Comparison of ENCODE assay signal across 24 cellular contexts in the genomic region with DNA sequence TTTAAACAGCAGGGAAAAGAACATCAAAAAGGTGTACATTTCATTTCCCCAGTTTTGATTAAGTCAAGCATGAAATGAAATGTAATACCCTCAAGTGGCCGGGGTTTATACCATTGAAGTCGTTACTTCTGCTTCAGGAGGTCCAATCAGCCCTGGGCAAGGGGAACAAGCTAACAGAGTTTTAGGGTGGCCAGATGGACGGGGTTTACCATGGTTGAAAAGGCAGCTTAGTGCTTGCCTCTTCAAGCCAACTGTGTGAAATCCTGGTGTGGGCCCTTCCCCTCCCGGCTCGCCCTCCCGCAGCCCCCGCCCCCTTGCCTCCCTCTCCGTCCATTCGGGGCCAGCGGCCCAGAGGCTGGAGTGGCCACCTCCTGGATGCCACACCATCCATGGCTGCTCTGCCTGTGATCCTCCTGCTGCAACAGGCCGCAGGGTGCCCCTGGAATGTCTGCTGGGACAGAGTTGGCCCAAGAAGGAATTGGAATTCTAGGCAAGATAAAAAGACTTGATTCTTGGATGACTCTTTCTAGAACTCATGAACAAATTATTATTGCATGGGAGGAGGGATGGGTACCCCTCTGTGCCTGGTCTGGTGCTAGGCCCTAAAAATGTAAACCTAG.
"Had no signal": no experiment of that assay in that cellular context is flagged by ENCODE, and none has a peak within 500 bp of the region (broad histone marks: within the 10 kb centered on the region; RNA-seq: fewer than 3 reads in every experiment).

No MANE protein-coding gene starts in this region.

- H3K27ac ChIP-seq: brain microvascular endothelial cell, hepatocyte, right lobe of liver, skin epidermis, tibial artery had no signal

- H3K4me2 ChIP-seq: hepatocyte had no signal

- DNase-seq: activated CD4-positive, alpha-beta T cell treated with anti-CD3 and anti-CD28 coated beads for 1 hour; activated T-cell treated with anti-CD3 and anti-CD28 coated beads, Interleukin-2, amount 50 U/mL, for 1 hour; aorta; brain microvascular endothelial cell; caudate nucleus; dermis blood vessel endothelial cell; effector memory CD8-positive, alpha-beta T cell; glutamatergic neuron; left ventricle myocardium superior; mammary epithelial cell; midbrain; natural killer cell; right lobe of liver; stimulated activated CD4-positive, alpha-beta T cell treated with anti-CD3 and anti-CD28 coated beads, Interleukin-1b, Interleukin-23, amount 100 ng/mL, for 48 hours; substantia nigra; tibial artery had no signal

- H3K4me1 ChIP-seq: right lobe of liver, tibial artery had no signal

- H3K4me1 Mint-ChIP-seq: natural killer cell had no signal

- H2AFZ ChIP-seq: hepatocyte had no signal

- H3K36me3 Mint-ChIP-seq: activated naive CD4-positive, alpha-beta T cell treated with anti-CD3 and anti-CD28 coated beads, Interleukin-2, amount 50 U/mL, for 72 hours; natural killer cell had no signal

- FAIRE-seq: endothelial cell of umbilical vein, frontal cortex, TTC549 had no signal

- H3K79me2 ChIP-seq: hepatocyte had no signal

- H3K9me3 ChIP-seq: right lobe of liver, tibial artery had no signal

- H3K27me3 ChIP-seq: brain microvascular endothelial cell, right lobe of liver had no signal

- H3K4me3 ChIP-seq: hepatocyte, right lobe of liver, skin epidermis, tibial artery had no signal

- H3K4me3 Mint-ChIP-seq: effector memory CD8-positive, alpha-beta T cell; natural killer cell; stimulated activated naive CD8-positive, alpha-beta T cell treated with anti-CD3 and anti-CD28 coated beads, Interleukin-15, Interleukin-2, amounts not matched to agents 100 ng/mL and 50 ng/mL, for 24 hours; T-helper 2 cell treated with Interferon-gamma antibody and Interleukin-4, amounts not matched to agents 5 μg/mL and 100 μg/mL, for 36 hours had no signal

- H3K36me3 ChIP-seq: brain microvascular endothelial cell, right lobe of liver, tibial artery had no signal

- H3K27ac Mint-ChIP-seq: activated naive CD4-positive, alpha-beta T cell treated with anti-CD3 and anti-CD28 coated beads, Interleukin-2, amount 50 U/mL, for 72 hours; effector memory CD8-positive, alpha-beta T cell; natural killer cell; stimulated activated naive CD8-positive, alpha-beta T cell treated with anti-CD3 and anti-CD28 coated beads, Interleukin-15, Interleukin-2, amounts not matched to agents 100 ng/mL and 50 ng/mL, for 24 hours; T-helper 2 cell treated with Interferon-gamma antibody and Interleukin-4, amounts not matched to agents 5 μg/mL and 100 μg/mL, for 36 hours had no signal

- H3K9me3 Mint-ChIP-seq: effector memory CD8-positive, alpha-beta T cell; natural killer cell; stimulated activated naive CD8-positive, alpha-beta T cell treated with anti-CD3 and anti-CD28 coated beads, Interleukin-15, Interleukin-2, amounts not matched to agents 100 ng/mL and 50 ng/mL, for 24 hours; T-helper 2 cell treated with Interferon-gamma antibody and Interleukin-4, amounts not matched to agents 5 μg/mL and 100 μg/mL, for 36 hours had no signal
